In genomic region chr7:132440126-132440525, GRCh38 we compare ENCODE assay signal across 27 cellular contexts.
DNase-seq lines count a peak whose midpoint lies in the region; ATAC-seq and TF ChIP-seq lines count a peak whose summit lies in the region.
"Had no signal": no experiment of that assay in that cellular context is flagged by ENCODE, and none has a peak within 500 bp of the region (broad histone marks: within the 10 kb centered on the region; RNA-seq: fewer than 3 reads in every experiment).

No MANE protein-coding gene starts in this region.

- peak; percentile 6 for DNase-seq in NCI-H510A treated with DMSO at 0.1 percent for 48 hours (lab: John Stamatoyannopoulos, UW)
- DNase-seq in NCI-H510A (lab: John Stamatoyannopoulos, UW): no peak
- peak; percentile 39 for DNase-seq in cardiac septum (ENCODE audit: low spot score)
- DNase-seq in heart right ventricle: no peak
- DNase-seq in posterior vena cava (ENCODE audit: low spot score): peak; percentile 3
- DNase-seq in activated T-cell treated with anti-CD3 and anti-CD28 coated beads, Interleukin-2, amount 50 U/mL, for 1 hour: no peak
- no peak for DNase-seq in ACHN
- DNase-seq: 8988T; body of pancreas; CD4-positive, alpha-beta T cell; erythroblast; HFFc6; NCI-H1092 treated with DMSO at 0.1 percent for 48 hours; NCI-H187; NCI-H526 treated with DMSO at 0.1 percent for 48 hours; Peyer's patch; posterior cingulate gyrus; right cardiac atrium; SHP77 treated with DMSO at 0.1 percent for 48 hours; stimulated activated naive CD4-positive, alpha-beta T cell treated with Interleukin-2 at 50 U/mL for 16 hours; uterus; WERI-Rb-1 had no signal

- WGBS in heart right ventricle, 2 donors: 71 to 74% methylated on average over 4 of the region's 4 CpGs

- no peaks in the 10 kb centered on the region for H3K9me3 ChIP-seq in heart right ventricle
- H3K9me3 ChIP-seq: body of pancreas, Peyer's patch, thoracic aorta, uterus had no signal

- no peak for TF ChIP-seq CTCF in heart right ventricle (IDR thresholded peaks at IDR 0.05)

- H3K4me1 ChIP-seq in heart right ventricle: peaks cover 0 to 61% (median 30%) of the 10 kb centered on the region in 9 donors
- H3K4me1 ChIP-seq: body of pancreas, Peyer's patch, uterus had no signal

- H3K4me3 ChIP-seq in heart right ventricle: no peak overlapping the region
- H3K4me3 ChIP-seq: body of pancreas, GM23338, Peyer's patch, smooth muscle cell, thoracic aorta, uterus had no signal

- no peaks in the 10 kb centered on the region for H3K36me3 Mint-ChIP-seq in activated T-helper 17 cell treated with anti-CD3 and anti-CD28 coated beads, Interleukin-2, amount 50 U/mL, for 72 hours (ENCODE audit: low read depth)

- H3K4me1 Mint-ChIP-seq in activated T-helper 17 cell treated with anti-CD3 and anti-CD28 coated beads, Interleukin-2, amount 50 U/mL, for 72 hours: peaks cover 34% of the 10 kb centered on the region

- no peaks in the 10 kb centered on the region for H3K9me3 Mint-ChIP-seq in activated T-helper 17 cell treated with anti-CD3 and anti-CD28 coated beads, Interleukin-2, amount 50 U/mL, for 72 hours
- H3K9me3 Mint-ChIP-seq: CD4-positive, alpha-beta T cell; dendritic cell treated with granulocyte-macrophage colony-stimulating factor and Interleukin-4, amounts not matched to agents 40 ng/mL and 50 ng/mL, for 4 days; HFFc6 had no signal

- H3K4me3 Mint-ChIP-seq in activated T-helper 17 cell treated with anti-CD3 and anti-CD28 coated beads, Interleukin-2, amount 50 U/mL, for 72 hours: peak overlapping the region; percentile 7
- H3K4me3 Mint-ChIP-seq: CD4-positive, alpha-beta T cell; dendritic cell treated with granulocyte-macrophage colony-stimulating factor and Interleukin-4, amounts not matched to agents 40 ng/mL and 50 ng/mL, for 4 days; GM23338; HFFc6 had no signal

- H3K36me3 ChIP-seq in heart right ventricle: no peaks in the 10 kb centered on the region
- H3K36me3 ChIP-seq: Peyer's patch, thoracic aorta, uterus, WERI-Rb-1 had no signal

- intact Hi-C loops in cardiac septum (cut with DNase I) (no loop called here), heart right ventricle (cut with DNase I) (no loop called here), posterior vena cava (cut with DNase I) (no loop called here)

- no peak overlapping the region for H3K27ac ChIP-seq in heart right ventricle
- H3K27ac ChIP-seq: body of pancreas, Peyer's patch, thoracic aorta, uterus, WERI-Rb-1 had no signal

- no peak for ATAC-seq in heart right ventricle
- no peak for ATAC-seq in activated T-helper 17 cell treated with anti-CD3 and anti-CD28 coated beads, Interleukin-2, amount 50 U/mL, for 72 hours (replicated peaks)
- ATAC-seq: body of pancreas, GM23338, right cardiac atrium had no signal

- no peaks in the 10 kb centered on the region for H3K27me3 ChIP-seq in heart right ventricle
- H3K27me3 ChIP-seq: body of pancreas, Peyer's patch, uterus had no signal

- peaks cover 3% of the 10 kb centered on the region for H3K27me3 Mint-ChIP-seq in activated T-helper 17 cell treated with anti-CD3 and anti-CD28 coated beads, Interleukin-2, amount 50 U/mL, for 72 hours
- H3K27me3 Mint-ChIP-seq: CD4-positive, alpha-beta T cell had no signal

- in situ Hi-C loops in ACHN (cut with HindIII; ENCODE audit: low pct_ligation_motif_present, low pct_unique_long_range_greater_than_20kb, low sequenced_read_pairs): no loop called here

- H3K27ac Mint-ChIP-seq in activated T-helper 17 cell treated with anti-CD3 and anti-CD28 coated beads, Interleukin-2, amount 50 U/mL, for 72 hours: no peak overlapping the region
- H3K27ac Mint-ChIP-seq: CD4-positive, alpha-beta T cell; dendritic cell treated with granulocyte-macrophage colony-stimulating factor and Interleukin-4, amounts not matched to agents 40 ng/mL and 50 ng/mL, for 4 days; GM23338; HFFc6 had no signal

Comparison
In these comparisons a context has a peak if more than half of its experiments do, and no peak if none do; other contexts are left out.
1. DNase-seq: peak in NCI-H510A treated with DMSO at 0.1 percent for 48 hours (single experiment), cardiac septum (single experiment) and posterior vena cava (single experiment); none in NCI-H510A (single experiment), heart right ventricle (0 of 2), activated T-cell treated with anti-CD3 and anti-CD28 coated beads, Interleukin-2, amount 50 U/mL, for 1 hour (single experiment) and ACHN (single experiment).